ENCODE assay signal across 9 cellular contexts in genomic region chr1:218350909-218351616, GRCh38. TPM values are rescaled to one million over a fixed set of nuclear protein-coding genes. Genes with fewer than 3 reads are reported as not detected.
A peak's percentile ranks its signal among the peaks of the same experiment; 100 is the strongest.
DNase-seq lines count a peak whose midpoint lies in the region; ATAC-seq, FAIRE-seq and TF ChIP-seq lines count a peak whose summit lies in the region.
"Had no signal": no experiment of that assay in that cellular context is flagged by ENCODE, and none has a peak within 500 bp of the region (broad histone marks: within the 10 kb centered on the region; RNA-seq: fewer than 3 reads in every experiment).

No MANE protein-coding gene starts in this region.

- H3K27ac ChIP-seq in right lobe of liver: peak overlapping the region in 1 of 3 donors; percentile 26
- H3K27ac ChIP-seq: 22Rv1 had no signal

- peaks cover 37% of the 10 kb centered on the region for H3K4me1 Mint-ChIP-seq in activated naive CD8-positive, alpha-beta T cell (ENCODE audit: low read depth)
- H3K4me1 Mint-ChIP-seq in memory B cell: peaks cover 31% of the 10 kb centered on the region

- no peaks in the 10 kb centered on the region for H3K27me3 ChIP-seq in right lobe of liver

- peak overlapping the region; percentile 75 for H3K4me3 Mint-ChIP-seq in activated naive CD8-positive, alpha-beta T cell
- peak overlapping the region; percentile 86 for H3K4me3 Mint-ChIP-seq in memory B cell

- no peak for TF ChIP-seq CTCF in right lobe of liver (IDR thresholded peaks at IDR 0.05)

- no peak overlapping the region for H3K4me3 ChIP-seq in right lobe of liver

- H3K36me3 Mint-ChIP-seq in activated naive CD8-positive, alpha-beta T cell: no peaks in the 10 kb centered on the region
- H3K36me3 Mint-ChIP-seq in memory B cell: no peaks in the 10 kb centered on the region

- H3K9me3 Mint-ChIP-seq in activated naive CD8-positive, alpha-beta T cell (ENCODE audit: low read depth): no peaks in the 10 kb centered on the region
- no peaks in the 10 kb centered on the region for H3K9me3 Mint-ChIP-seq in memory B cell

- ATAC-seq in HG03135 (IDR thresholded peaks at IDR 0.05; ENCODE audit: unreplicated experiment) (peak; percentile 28), memory B cell (ENCODE audit: low read depth) (peak; percentile 46), right lobe of liver (no peak)

- H3K9me3 ChIP-seq in right lobe of liver: no peaks in the 10 kb centered on the region

- no peak for TF ChIP-seq POLR2A in right lobe of liver (IDR thresholded peaks at IDR 0.05)

- peak overlapping the region; percentile 37 for H3K27ac Mint-ChIP-seq in activated naive CD8-positive, alpha-beta T cell
- peak overlapping the region; percentile 81 for H3K27ac Mint-ChIP-seq in memory B cell

- DNase-seq in NOMO-1 treated with DMSO at 0.1 percent for 48 hours (lab: John Stamatoyannopoulos, UW; ENCODE audit: unreplicated experiment) (peak; percentile 80), NOMO-1 treated with dmso at 0.1 percent for 144 hours (lab: John Stamatoyannopoulos, UW; ENCODE audit: unreplicated experiment) (no peak), memory B cell (ENCODE audit: low spot score in 2 of 2) (no peak), UCSD-AML1 (lab: John Stamatoyannopoulos, UW; ENCODE audit: unreplicated experiment) (no peak), right lobe of liver (no peak), frontal cortex (ENCODE audit: low spot score in 2 of 2) (no peak)

- peaks cover 0 to 12% (median 0%) of the 10 kb centered on the region in 4 donors for H3K4me1 ChIP-seq in right lobe of liver

- 43% methylated on average over 6 of the region's 6 CpGs for WGBS in right lobe of liver (ENCODE audit: insufficient coverage, low coverage, low lambda C conversion rate, missing lambda C conversion rate)

- intact Hi-C loops in right lobe of liver (cut with DNase I): no loop called here

- FAIRE-seq in frontal cortex (lab: Jason Lieb, UNC): no peak

- peaks cover 22% of the 10 kb centered on the region for H3K27me3 Mint-ChIP-seq in activated naive CD8-positive, alpha-beta T cell
- H3K27me3 Mint-ChIP-seq in memory B cell: no peaks in the 10 kb centered on the region

- no peaks in the 10 kb centered on the region for H3K36me3 ChIP-seq in right lobe of liver

RNA-seq across cellular contexts. Expression of gene TGFB2, which starts 5.9 kb away (rescaled TPM):
- total RNA-seq in right lobe of liver: 1 to 10 TPM in 1 of 6 experiments, under 1 TPM in 5; 0.18 to 2.8 (median 0.34) TPM
- total RNA-seq in frontal cortex: 19.6 TPM

Comparison
In these comparisons a context has a peak if more than half of its experiments do, and no peak if none do; other contexts are left out.
1. ATAC-seq: peak in HG03135 (single experiment) and memory B cell (single experiment); none in right lobe of liver (0 of 4).